In genomic region chr2:80378-80777, GRCh38 we compare ENCODE assay signal across 2 cellular contexts.
TF ChIP-seq lines count a peak whose summit lies in the region.

No MANE protein-coding gene starts in this region.

TF ChIP-seq in GM23338, 12 proteins besides CTCF, POLR2A, EP300 and RAD21:
- TF ChIP-seq EZH2 (IDR thresholded peaks at IDR 0.05; ENCODE audit: low read depth, unreplicated experiment) = no peak
- no peak for TF ChIP-seq ZNF462 (CRISPR knock-in tag; IDR thresholded peaks at IDR 0.05)
- TF ChIP-seq REST (IDR thresholded peaks at IDR 0.05; ENCODE audit: unreplicated experiment) = no peak
- TF ChIP-seq EZH2phosphoT487 (IDR thresholded peaks at IDR 0.05; ENCODE audit: unreplicated experiment) = no peak
- TF ChIP-seq NANOG (IDR thresholded peaks at IDR 0.05; ENCODE audit: borderline replicate concordance) = no peak
- no peak for TF ChIP-seq POLR2AphosphoS5 (IDR thresholded peaks at IDR 0.05; ENCODE audit: low read depth)
- no peak for TF ChIP-seq ZNF114 (CRISPR knock-in tag; IDR thresholded peaks at IDR 0.05)
- no peak for TF ChIP-seq JUNB (IDR thresholded peaks at IDR 0.05; ENCODE audit: unreplicated experiment)
- TF ChIP-seq ETS1 (IDR thresholded peaks at IDR 0.05) = no peak

TF ChIP-seq in H1, 55 proteins besides CTCF, POLR2A, EP300 and RAD21:
- TF ChIP-seq MAX (IDR thresholded peaks at IDR 0.05) (no peak), HDAC2 (IDR thresholded peaks at IDR 0.05; ENCODE audit: borderline replicate concordance in 1 of 2, low read depth in 2 of 2, low read length in 2 of 2) (no peak), KDM4A (IDR thresholded peaks at IDR 0.05; ENCODE audit: low read depth, low read length, severe bottlenecking) (no peak), YY1 (IDR thresholded peaks at IDR 0.05; ENCODE audit: low read depth, low read length) (no peak), SIRT6 (IDR thresholded peaks at IDR 0.05; ENCODE audit: low read length) (no peak), JUND (IDR thresholded peaks at IDR 0.05; ENCODE audit: low read length) (no peak), SP2 (IDR thresholded peaks at IDR 0.05; ENCODE audit: low read length) (no peak)
